ENCODE assay signal across 2 cellular contexts in the genomic region with DNA sequence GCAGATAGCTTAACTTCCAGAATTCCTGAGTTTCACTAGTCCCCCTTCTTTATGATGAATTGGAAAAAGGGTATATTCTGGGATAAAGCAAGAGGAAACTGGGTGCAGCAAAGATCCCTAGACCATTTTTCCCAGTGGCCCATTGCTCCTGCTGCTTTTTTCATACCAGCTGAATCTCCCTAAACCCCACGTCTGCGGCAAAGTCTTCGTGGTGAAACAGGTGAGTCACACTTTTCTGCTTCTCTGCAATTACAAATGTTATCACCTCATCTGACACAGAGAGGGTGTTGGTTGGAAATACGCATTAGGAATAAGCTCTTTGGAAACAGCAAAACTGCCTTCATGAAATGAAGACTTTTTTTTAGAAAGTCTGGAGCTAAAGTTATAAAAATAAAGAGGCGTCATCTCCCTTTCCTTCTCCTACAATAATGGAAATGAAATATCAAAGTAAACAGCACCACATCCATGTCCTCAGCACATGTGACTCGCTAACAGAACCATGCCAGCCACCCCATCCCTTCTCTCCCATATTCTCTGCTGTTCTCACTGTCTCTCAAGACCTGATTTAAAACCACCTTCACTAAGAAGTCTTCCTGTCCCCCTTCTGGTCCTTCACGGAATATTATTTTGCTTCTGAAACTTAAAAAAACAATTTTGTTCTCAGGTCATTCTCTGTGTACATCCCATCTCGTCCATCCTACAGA.
TF ChIP-seq lines count a peak whose summit lies in the region.

No MANE protein-coding gene starts in this region.

TF ChIP-seq in SK-N-SH, 30 proteins besides CTCF, POLR2A, EP300 and RAD21:
- TF ChIP-seq ZBTB33 (IDR thresholded peaks at IDR 0.05; ENCODE audit: borderline replicate concordance, low read depth) = no peak
- TF ChIP-seq TCF12 (IDR thresholded peaks at IDR 0.05) = no peak
- no peak for TF ChIP-seq POLR2AphosphoS5 (IDR thresholded peaks at IDR 0.05; ENCODE audit: low read depth, low read length)
- TF ChIP-seq JUND (IDR thresholded peaks at IDR 0.05) = no peak
- TF ChIP-seq SIN3A (IDR thresholded peaks at IDR 0.05; ENCODE audit: borderline replicate concordance, low read depth, low read length) = no peak
- no peak for TF ChIP-seq FOXM1 (IDR thresholded peaks at IDR 0.05; ENCODE audit: low read depth)
- TF ChIP-seq TAF1 (IDR thresholded peaks at IDR 0.05; ENCODE audit: borderline replicate concordance, low read depth, low read length) = no peak
- no peak for TF ChIP-seq REST (IDR thresholded peaks at IDR 0.05; ENCODE audit: low read depth, low read length)
- TF ChIP-seq GABPA (IDR thresholded peaks at IDR 0.05; ENCODE audit: low read depth) = no peak
- no peak for TF ChIP-seq ELF1 (IDR thresholded peaks at IDR 0.05)
- no peak for TF ChIP-seq EZH2phosphoT487 (IDR thresholded peaks at IDR 0.05; ENCODE audit: borderline replicate concordance, low read depth)
- no peak for TF ChIP-seq FOXJ3 (CRISPR knock-in tag; IDR thresholded peaks at IDR 0.05)
- no peak for TF ChIP-seq SMC3 (IDR thresholded peaks at IDR 0.05; ENCODE audit: low read depth, low read length)
- TF ChIP-seq RXRA (IDR thresholded peaks at IDR 0.05; ENCODE audit: borderline replicate concordance, low read depth) = no peak
- no peak for TF ChIP-seq RCOR1 (IDR thresholded peaks at IDR 0.05; ENCODE audit: low read length)
- TF ChIP-seq GATA2 (CRISPR knock-in tag; IDR thresholded peaks at IDR 0.05) = no peak
- no peak for TF ChIP-seq MEF2A (IDR thresholded peaks at IDR 0.05; ENCODE audit: borderline replicate concordance, low read depth)
- TF ChIP-seq NRF1 (IDR thresholded peaks at IDR 0.05; ENCODE audit: low read depth, low read length) = no peak
TF ChIP-seq in SK-N-SH: peak in this region for 0.

TF ChIP-seq in SK-N-SH treated with all-trans-retinoic acid at 6 μM for 48 hours, 23 proteins besides CTCF, POLR2A, EP300 and RAD21 (continued from another document):
- TF ChIP-seq CREB5 (CRISPR knock-in tag; IDR thresholded peaks at IDR 0.05; ENCODE audit: low read depth) (no peak), RARB (CRISPR knock-in tag; IDR thresholded peaks at IDR 0.05) (no peak), BACH2 (CRISPR knock-in tag; IDR thresholded peaks at IDR 0.05; ENCODE audit: borderline replicate concordance) (no peak), CSDC2 (CRISPR knock-in tag; IDR thresholded peaks at IDR 0.05) (no peak), ZFP3 (CRISPR knock-in tag; IDR thresholded peaks at IDR 0.05) (no peak), ZFP30 (CRISPR knock-in tag; IDR thresholded peaks at IDR 0.05) (no peak), CSRNP3 (CRISPR knock-in tag; IDR thresholded peaks at IDR 0.05) (no peak), ZNF70 (CRISPR knock-in tag; IDR thresholded peaks at IDR 0.05) (no peak), GLIS3 (CRISPR knock-in tag; IDR thresholded peaks at IDR 0.05) (no peak), PPARA (CRISPR knock-in tag; IDR thresholded peaks at IDR 0.05; ENCODE audit: borderline replicate concordance) (no peak)
